ENCODE assay signal across 37 cellular contexts in the genomic region with DNA sequence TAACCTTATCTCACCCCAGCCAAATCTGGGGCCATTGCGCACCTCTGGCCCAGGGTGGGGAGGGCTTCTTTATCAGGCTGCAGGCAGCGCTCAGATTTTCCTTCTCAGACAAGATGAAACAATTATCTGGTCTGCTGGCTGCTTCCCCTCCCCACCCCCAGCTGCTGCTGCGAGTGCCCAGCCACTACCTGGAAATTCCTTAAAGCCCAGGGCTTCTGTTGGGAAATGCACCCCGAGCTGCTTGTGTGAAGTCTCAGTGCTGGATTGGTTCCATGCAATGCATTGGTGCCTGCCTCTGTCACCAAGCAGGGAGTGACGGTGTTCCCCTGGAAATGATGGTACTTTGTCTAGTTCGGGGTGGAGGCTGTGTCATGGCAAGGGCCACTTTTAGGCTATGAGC. TPM values are rescaled to one million over a fixed set of nuclear protein-coding genes. Genes with fewer than 3 reads are reported as not detected.
"Had no signal": no experiment of that assay in that cellular context is flagged by ENCODE, and none has a peak within 500 bp of the region (broad histone marks: within the 10 kb centered on the region; RNA-seq: fewer than 3 reads in every experiment).

No MANE protein-coding gene starts in this region.

- ATAC-seq: foreskin keratinocyte; gastroesophageal sphincter; heart right ventricle; natural killer cell; stimulated activated effector memory CD8-positive, alpha-beta T cell treated with anti-CD3 and anti-CD28 coated beads, Interleukin-12 subunit alpha, Interleukin-12 subunit beta, amount 100 ng/mL, for 72 hours had no signal

- H3K4me1 Mint-ChIP-seq: memory B cell; natural killer cell; stimulated activated effector memory CD8-positive, alpha-beta T cell treated with anti-CD3 and anti-CD28 coated beads, Interleukin-12 subunit alpha, Interleukin-12 subunit beta, amount 100 ng/mL, for 72 hours had no signal

- H3K4me2 ChIP-seq: smooth muscle cell had no signal

- H3K79me2 ChIP-seq: parathyroid adenoma had no signal

- DNase-seq: colonic mucosa; effector CD8-positive, alpha-beta T cell; foreskin keratinocyte; glutamatergic neuron; heart right ventricle; hippocampal formation; natural killer cell; right lobe of liver; stimulated activated CD4-positive, alpha-beta T cell treated with anti-CD3 and anti-CD28 coated beads, Interleukin-12 subunit alpha, Interleukin-12 subunit beta, amount 100 ng/mL, for 4 hours; stimulated activated CD4-positive, alpha-beta T cell treated with anti-CD3 and anti-CD28 coated beads, Interleukin-1b, Interleukin-23, amount 100 ng/mL, for 48 hours; stimulated activated CD4-positive, alpha-beta T cell treated with anti-CD3 and anti-CD28 coated beads, Interleukin-4, amount 100 ng/mL, for 1 hour; stimulated activated naive CD4-positive, alpha-beta T cell treated with Interleukin-2 at 50 U/mL for 16 hours; stomach; thyroid gland; trophoblast cell had no signal

- H3K4me1 ChIP-seq: colonic mucosa, esophagus muscularis mucosa, foreskin keratinocyte, gastroesophageal sphincter, heart right ventricle, parathyroid adenoma, right lobe of liver, stomach, thyroid gland had no signal

- H3K27me3 ChIP-seq: colonic mucosa, foreskin keratinocyte, right lobe of liver, thyroid gland had no signal

- FAIRE-seq: endothelial cell of umbilical vein, keratinocyte had no signal

- H3K36me3 ChIP-seq: colonic mucosa, esophagus muscularis mucosa, gastroesophageal sphincter, heart right ventricle, right lobe of liver, stomach, thyroid gland had no signal

- H3K9me3 Mint-ChIP-seq: dendritic cell treated with granulocyte-macrophage colony-stimulating factor and Interleukin-4, amounts not matched to agents 40 ng/mL and 50 ng/mL, for 4 days; memory B cell; natural killer cell; stimulated activated effector memory CD8-positive, alpha-beta T cell treated with anti-CD3 and anti-CD28 coated beads, Interleukin-12 subunit alpha, Interleukin-12 subunit beta, amount 100 ng/mL, for 72 hours had no signal

- H3K4me3 ChIP-seq: colonic mucosa, esophagus muscularis mucosa, gastroesophageal sphincter, heart right ventricle, lung, right lobe of liver, smooth muscle cell, stomach, thyroid gland had no signal

- H2AFZ ChIP-seq: parathyroid adenoma had no signal

- H3K9me3 ChIP-seq: colonic mucosa, esophagus muscularis mucosa, gastroesophageal sphincter, heart right ventricle, right lobe of liver, stomach, thyroid gland had no signal

- H3K36me3 Mint-ChIP-seq: memory B cell; natural killer cell; stimulated activated effector memory CD8-positive, alpha-beta T cell treated with anti-CD3 and anti-CD28 coated beads, Interleukin-12 subunit alpha, Interleukin-12 subunit beta, amount 100 ng/mL, for 72 hours had no signal

- H3K4me3 Mint-ChIP-seq: dendritic cell treated with granulocyte-macrophage colony-stimulating factor and Interleukin-4, amounts not matched to agents 40 ng/mL and 50 ng/mL, for 4 days; memory B cell; natural killer cell; stimulated activated effector memory CD8-positive, alpha-beta T cell treated with anti-CD3 and anti-CD28 coated beads, Interleukin-12 subunit alpha, Interleukin-12 subunit beta, amount 100 ng/mL, for 72 hours had no signal

- H3K27ac ChIP-seq: colonic mucosa, esophagus muscularis mucosa, foreskin keratinocyte, gastroesophageal sphincter, heart right ventricle, parathyroid adenoma, right lobe of liver, stomach, thyroid gland had no signal

- H3K9ac ChIP-seq: parathyroid adenoma had no signal

- H3K27ac Mint-ChIP-seq: dendritic cell treated with granulocyte-macrophage colony-stimulating factor and Interleukin-4, amounts not matched to agents 40 ng/mL and 50 ng/mL, for 4 days; memory B cell; natural killer cell; progenitor cell of endocrine pancreas; stimulated activated effector memory CD8-positive, alpha-beta T cell treated with anti-CD3 and anti-CD28 coated beads, Interleukin-12 subunit alpha, Interleukin-12 subunit beta, amount 100 ng/mL, for 72 hours had no signal

RNA-seq across cellular contexts. Expression of a gene that starts 18.5 kb away (rescaled TPM):
- total RNA-seq: chondrocyte, endothelial cell of umbilical vein, epithelial cell of proximal tubule, esophagus muscularis mucosa, fibroblast of lung, foreskin keratinocyte, gastroesophageal sphincter, heart right ventricle, left lobe of liver, liver, lung, mononuclear cell, natural killer cell, osteoblast, progenitor cell of endocrine pancreas, right lobe of liver, stomach, subcutaneous adipose tissue, temporal lobe, thyroid gland, ureter had no signal
- polyA plus RNA-seq: endothelial cell of umbilical vein, foreskin keratinocyte, heart right ventricle, keratinocyte, liver, lung, neural cell, smooth muscle cell, stomach had no signal
